ENCODE assay signal across 1 cellular context in genomic region chr9:130478152-130478551, GRCh38.
A peak's percentile ranks its signal among the peaks of the same experiment; 100 is the strongest.
TF ChIP-seq lines count a peak whose summit lies in the region.

No MANE protein-coding gene starts in this region.

TF ChIP-seq in K562, 482 proteins besides CTCF, POLR2A, EP300 and RAD21:
- TF ChIP-seq ZNF407 (IDR thresholded peaks at IDR 0.05; ENCODE audit: low read depth) = no peak
- no peak for TF ChIP-seq ZNF212 (CRISPR knock-in tag; IDR thresholded peaks at IDR 0.05)
- TF ChIP-seq PML (IDR thresholded peaks at IDR 0.05; ENCODE audit: low read length) = no peak
- 0 out of 2 replicates have a peak, but pooled peaks have one; percentile 9 for TF ChIP-seq POLR2G (IDR thresholded peaks at IDR 0.05; ENCODE audit: low read depth, low read length)
